18 cellular contexts compared by ENCODE assay signal in genomic region chr10:50593523-50593922, GRCh38. TPM values are rescaled to one million over a fixed set of nuclear protein-coding genes. Genes with fewer than 3 reads are reported as not detected.
DNase-seq lines count a peak whose midpoint lies in the region; ATAC-seq and TF ChIP-seq lines count a peak whose summit lies in the region.
"Had no signal": no experiment of that assay in that cellular context is flagged by ENCODE, and none has a peak within 500 bp of the region (broad histone marks: within the 10 kb centered on the region; RNA-seq: fewer than 3 reads in every experiment).

No MANE protein-coding gene starts in this region.

- no peaks in the 10 kb centered on the region for H3K9me3 Mint-ChIP-seq in activated naive CD4-positive, alpha-beta T cell treated with anti-CD3 and anti-CD28 coated beads, Interleukin-2, amount 50 U/mL, for 72 hours
- H3K9me3 Mint-ChIP-seq: activated T-helper 1 cell treated with anti-CD3 and anti-CD28 coated beads, Interleukin-12 subunit alpha, Interleukin-12 subunit beta, Interleukin-2, Interleukin-4 antibody, amounts not matched to agents 30 ng/mL and 10 ng/mL and 1 ng/mL, durations not matched to agents 14 hours and 24 hours and 36 hours; CD4-positive, alpha-beta T cell; neural progenitor cell had no signal

- no peak for DNase-seq in activated naive CD4-positive, alpha-beta T cell treated with anti-CD3 and anti-CD28 coated beads, Interleukin-2, amount 50 U/mL, for 72 hours (ENCODE audit: low spot score in 2 of 2)
- DNase-seq in activated naive CD4-positive, alpha-beta T cell treated with Interleukin-2 at 50 U/mL for 16 hours = no peak
- peak; percentile 33 for DNase-seq in amniotic epithelial cell (ENCODE audit: low read depth)
- DNase-seq in foreskin fibroblast = peak; percentile 56 to 66
- DNase-seq in stimulated activated naive CD8-positive, alpha-beta T cell treated with anti-CD3 and anti-CD28 coated beads, Interleukin-15, Interleukin-2, amounts not matched to agents 100 U/mL and 50 U/mL, for 24 hours = no peak
- DNase-seq in RKO (ENCODE audit: low spot score) = no peak
- DNase-seq: ACHN; CD4-positive, alpha-beta T cell; central memory CD4-positive, alpha-beta T cell; effector CD8-positive, alpha-beta T cell; left colon; MM.1S; NCI-H1694; thyroid gland had no signal

- H3K4me3 ChIP-seq in foreskin fibroblast (ENCODE audit: low read depth in 1 of 2, low read length in 2 of 2) = no peak overlapping the region
- H3K4me3 ChIP-seq: neural progenitor cell, thyroid gland had no signal

- TF ChIP-seq CTCF in foreskin fibroblast (IDR thresholded peaks at IDR 0.05; ENCODE audit: low read depth, low read length) = no peak

- H3K27ac Mint-ChIP-seq in activated naive CD4-positive, alpha-beta T cell treated with anti-CD3 and anti-CD28 coated beads, Interleukin-2, amount 50 U/mL, for 72 hours = no peak overlapping the region
- H3K27ac Mint-ChIP-seq: activated T-helper 1 cell treated with anti-CD3 and anti-CD28 coated beads, Interleukin-12 subunit alpha, Interleukin-12 subunit beta, Interleukin-2, Interleukin-4 antibody, amounts not matched to agents 30 ng/mL and 10 ng/mL and 1 ng/mL, durations not matched to agents 14 hours and 24 hours and 36 hours; CD4-positive, alpha-beta T cell; neural progenitor cell had no signal

- H3K36me3 Mint-ChIP-seq in activated naive CD4-positive, alpha-beta T cell treated with anti-CD3 and anti-CD28 coated beads, Interleukin-2, amount 50 U/mL, for 72 hours = peaks cover 0 to 2% of the 10 kb centered on the region in 2 donors

- peak; percentile 31 to 76 for ATAC-seq in activated naive CD4-positive, alpha-beta T cell treated with anti-CD3 and anti-CD28 coated beads, Interleukin-2, amount 50 U/mL, for 72 hours
- ATAC-seq in stimulated activated naive CD8-positive, alpha-beta T cell treated with anti-CD3 and anti-CD28 coated beads, Interleukin-15, Interleukin-2, amounts not matched to agents 100 U/mL and 50 U/mL, for 24 hours = peak; percentile 19
- ATAC-seq in HG02642 (IDR thresholded peaks at IDR 0.05; ENCODE audit: poor library complexity, unreplicated experiment) (no peak), HG02938 (IDR thresholded peaks at IDR 0.05; ENCODE audit: unreplicated experiment) (no peak)
- ATAC-seq: left colon had no signal

RNA-seq across cellular contexts. Expression of gene SGMS1, which starts 30.2 kb away (rescaled TPM):
- 10 to 100 TPM in 1 of 2 donors, 1 to 10 TPM in 1; 8.1 to 11.2 TPM for total RNA-seq in activated naive CD4-positive, alpha-beta T cell treated with anti-CD3 and anti-CD28 coated beads, Interleukin-2, amount 50 U/mL, for 72 hours

Comparison
In these comparisons a context has a peak if more than half of its experiments do, and no peak if none do; other contexts are left out.
1. ATAC-seq: peak in activated naive CD4-positive, alpha-beta T cell treated with anti-CD3 and anti-CD28 coated beads, Interleukin-2, amount 50 U/mL, for 72 hours (2 of 2) and stimulated activated naive CD8-positive, alpha-beta T cell treated with anti-CD3 and anti-CD28 coated beads, Interleukin-15, Interleukin-2, amounts not matched to agents 100 U/mL and 50 U/mL, for 24 hours (single experiment); none in HG02642 (single experiment) and HG02938 (single experiment).
2. DNase-seq: peak in amniotic epithelial cell (single experiment) and foreskin fibroblast (2 of 2); none in activated naive CD4-positive, alpha-beta T cell treated with anti-CD3 and anti-CD28 coated beads, Interleukin-2, amount 50 U/mL, for 72 hours (0 of 2), activated naive CD4-positive, alpha-beta T cell treated with Interleukin-2 at 50 U/mL for 16 hours (single experiment), stimulated activated naive CD8-positive, alpha-beta T cell treated with anti-CD3 and anti-CD28 coated beads, Interleukin-15, Interleukin-2, amounts not matched to agents 100 U/mL and 50 U/mL, for 24 hours (single experiment) and RKO (single experiment).